Comparison of ENCODE assay signal across 1 cellular context in genomic region chr19:784541-784940, GRCh38.
TF ChIP-seq lines count a peak whose summit lies in the region.

No MANE protein-coding gene starts in this region.

TF ChIP-seq in endothelial cell of umbilical vein, 7 proteins besides CTCF, POLR2A, EP300 and RAD21:
- TF ChIP-seq JUN (IDR thresholded peaks at IDR 0.05; ENCODE audit: borderline replicate concordance, insufficient read depth, insufficient read length, low read depth): no peak
